ENCODE assay signal across 8 cellular contexts in the genomic region with DNA sequence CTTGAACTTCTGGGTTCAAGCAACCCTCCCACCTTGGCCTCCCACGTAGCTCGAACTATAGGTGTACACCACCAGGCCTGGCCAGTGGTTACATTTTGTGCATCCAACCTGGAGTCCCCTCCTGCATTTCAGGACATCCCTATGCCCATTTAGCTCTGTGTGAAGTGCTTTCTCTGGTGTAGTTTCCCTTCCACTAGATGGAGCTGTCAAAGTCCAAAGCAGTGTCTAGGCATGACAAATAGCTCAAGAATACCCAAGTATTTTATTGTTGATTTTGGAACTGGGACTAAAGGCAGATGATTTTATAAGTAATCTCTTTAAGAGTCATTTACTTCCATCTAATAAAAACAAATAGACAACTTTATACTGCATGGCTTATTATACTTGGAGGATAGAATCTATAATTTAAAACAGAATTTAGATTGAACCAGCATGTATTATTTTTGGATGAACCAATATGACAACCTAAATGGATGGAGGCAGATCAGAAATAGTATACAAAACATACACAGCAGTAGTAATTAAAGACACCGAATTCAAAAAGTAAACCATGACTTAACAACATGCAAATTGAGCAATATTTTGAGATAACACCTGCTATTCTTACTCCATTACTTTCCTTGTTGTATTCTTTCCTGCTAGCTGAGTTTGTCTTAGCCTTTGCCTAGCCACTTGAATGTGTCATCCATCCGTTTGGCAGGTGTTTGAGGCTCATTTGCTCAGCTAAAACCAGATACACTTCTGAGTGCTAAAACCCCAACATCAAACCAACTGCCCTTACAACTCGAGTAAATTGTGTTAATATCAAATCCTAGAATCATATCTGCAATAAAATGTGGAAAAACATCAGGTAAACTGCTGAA. TPM values are rescaled to one million over a fixed set of nuclear protein-coding genes. Genes with fewer than 3 reads are reported as not detected.
DNase-seq lines count a peak whose midpoint lies in the region; ATAC-seq, FAIRE-seq and TF ChIP-seq lines count a peak whose summit lies in the region.

No MANE protein-coding gene starts in this region.

- H3K4me1 ChIP-seq in OCI-LY7 (ENCODE audit: insufficient read depth, low read length, poor library complexity, severe bottlenecking) (peaks cover 15% of the 10 kb centered on the region), pancreas (no peaks in the 10 kb centered on the region), sigmoid colon (no peaks in the 10 kb centered on the region)

- BruUV-seq in OCI-LY7 (replicated peaks; lab: Mats Ljungman, UMichigan) = TSS peak; percentile 27

- peaks cover 79% of the 10 kb centered on the region for H3K36me3 ChIP-seq in OCI-LY7 (ENCODE audit: insufficient read depth, low read length)
- H3K36me3 ChIP-seq in pancreas = peaks cover 4 to 32% (median 9%) of the 10 kb centered on the region in 3 donors
- peaks cover 8 to 53% (median 27%) of the 10 kb centered on the region in 4 donors for H3K36me3 ChIP-seq in sigmoid colon

- intact Hi-C loops in OCI-LY7 (cut with micrococcal nuclease; ENCODE audit: unreplicated experiment) = loop anchor here (5.0 kb wide), 1 partner anchor 180 kb away; no protein-coding TSS in a partner anchor
- intact Hi-C loops in pancreas (cut with DNase I) = no loop called here
- intact Hi-C loops in lower leg skin (cut with DNase I; ENCODE audit: low total_unique reads) = no loop called here
- intact Hi-C loops in sigmoid colon (cut with DNase I) = no loop called here

- H4K20me1 ChIP-seq in OCI-LY7 (ENCODE audit: insufficient read depth, low read length) = no peaks in the 10 kb centered on the region

- WGBS in pancreas, 2 donors = 66 to 77% methylated on average over 5 of the region's 5 CpGs
- 84 to 88% methylated on average over 5 of the region's 5 CpGs for WGBS in lower leg skin, 2 donors
- WGBS in sigmoid colon, 2 donors = 47 to 74% methylated on average over 5 of the region's 5 CpGs

- no peak for FAIRE-seq in pancreas (lab: Jason Lieb, UNC)

- no peaks in the 10 kb centered on the region for H3K9me2 ChIP-seq in OCI-LY7 (ENCODE audit: insufficient read depth, low read length)

- no peaks in the 10 kb centered on the region for H3K9me3 ChIP-seq in OCI-LY7 (ENCODE audit: low read length)
- no peaks in the 10 kb centered on the region for H3K9me3 ChIP-seq in pancreas
- H3K9me3 ChIP-seq in sigmoid colon = no peaks in the 10 kb centered on the region

- H3K27me3 ChIP-seq in pancreas (no peaks in the 10 kb centered on the region), sigmoid colon (no peaks in the 10 kb centered on the region)

- DNase-seq in CD1c-positive myeloid dendritic cell (ENCODE audit: extremely low spot score) = peak; percentile 29
- DNase-seq in GM12865 (ENCODE audit: low read depth) = peak; percentile 65
- DNase-seq in OCI-LY7 (ENCODE audit: low spot score) = peak; percentile 67
- DNase-seq in dermis blood vessel endothelial cell = peak; percentile 75
- DNase-seq in pancreas = peak in 1 of 6 donors; percentile 8
- DNase-seq in lower leg skin (ENCODE audit: low spot score in 2 of 2) = no peak
- DNase-seq in sigmoid colon = no peak
- DNase-seq in substantia nigra (lab: John Stamatoyannopoulos, UW) = no peak

- peak; percentile 54 for TF ChIP-seq CTCF in GM12865 (IDR thresholded peaks at IDR 0.05; ENCODE audit: insufficient read depth, low read depth, low read length, missing control alignments)
- peak; percentile 90 for TF ChIP-seq CTCF in OCI-LY7 (conservative IDR thresholded peaks at IDR 0.05; ENCODE audit: low read length)
- no peak for TF ChIP-seq CTCF in pancreas (IDR thresholded peaks at IDR 0.05)
- no peak for TF ChIP-seq CTCF in lower leg skin (IDR thresholded peaks at IDR 0.05)
- TF ChIP-seq CTCF in sigmoid colon (IDR thresholded peaks at IDR 0.05) = peak in 2 of 4 experiments; percentile 13 to 18

- no peak for TF ChIP-seq EP300 in sigmoid colon (IDR thresholded peaks at IDR 0.05)

- H3K79me2 ChIP-seq in OCI-LY7 (ENCODE audit: insufficient read depth, low read depth, low read length) = no peaks in the 10 kb centered on the region

- ATAC-seq in pancreas = peak in 3 of 4 donors; percentile 69 to 73 (median 72)

- H3K27ac ChIP-seq in OCI-LY7 (ENCODE audit: low read depth, low read length, poor library complexity, severe bottlenecking) (peak overlapping the region; percentile 5), pancreas (no peak overlapping the region), sigmoid colon (no peak overlapping the region), substantia nigra (ENCODE audit: low read depth, low read length, poor library complexity, severe bottlenecking) (no peak overlapping the region)

- CTCF ChIA-PET in OCI-LY7 (lab: Charles Lee; ENCODE audit: unreplicated experiment) = interaction anchor here (0.8 to 1.2 kb wide), 2 partner anchors 15 to 25 kb away, joined by 3 to 4 read pairs; no protein-coding TSS in a partner anchor

- POLR2A ChIA-PET in OCI-LY7 (lab: Charles Lee) = interaction anchor here (0.6 to 1.1 kb wide), 7 partner anchors 16 to 1578 kb away, joined by 3 to 4 read pairs (median 3); no protein-coding TSS in a partner anchor

- no peak overlapping the region for H2AFZ ChIP-seq in OCI-LY7 (ENCODE audit: low read length)

- TF ChIP-seq POLR2A in lower leg skin (IDR thresholded peaks at IDR 0.05) = no peak
- TF ChIP-seq POLR2A in sigmoid colon (IDR thresholded peaks at IDR 0.05) = no peak

- no peak overlapping the region for H3K4me3 ChIP-seq in GM12865 (ENCODE audit: low read depth, low read length)
- no peak overlapping the region for H3K4me3 ChIP-seq in OCI-LY7 (ENCODE audit: low read depth, low read length, poor library complexity, severe bottlenecking)
- no peak overlapping the region for H3K4me3 ChIP-seq in pancreas
- no peak overlapping the region for H3K4me3 ChIP-seq in lower leg skin (ENCODE audit: low read depth, poor library complexity, severe bottlenecking)
- no peak overlapping the region for H3K4me3 ChIP-seq in sigmoid colon

- peak overlapping the region; percentile 3; the same call in 1 of the 2 replicates for H3K4me2 ChIP-seq in OCI-LY7 (ENCODE audit: low read length)

RNA-seq across cellular contexts. Expression of gene EIF4ENIF1, which starts 37.7 kb away (rescaled TPM):
- 12.5 and 18.1 TPM in 2 replicates for total RNA-seq in OCI-LY7 (2014; rRNA removed; shearing (Covaris generic))
- 40.3 and 46.0 TPM in 2 replicates for total RNA-seq in OCI-LY7 (2022)
- total RNA-seq in dermis blood vessel endothelial cell = 10.4 and 11.2 TPM in 2 replicates
- 10 to 100 TPM in 4 of 6 donors, 1 to 10 TPM in 2; 8.8 to 15.3 (median 10.7) TPM for total RNA-seq in pancreas
- polyA plus RNA-seq in pancreas = 1 to 10 TPM; 6.9 to 9.5 TPM
- 10 to 100 TPM; 14.7 to 20.8 (median 16.9) TPM for total RNA-seq in lower leg skin
- total RNA-seq in sigmoid colon = 10 to 100 TPM; 16.6 to 23.8 (median 22.2) TPM
- 10 to 100 TPM in 2 of 3 donors, 1 to 10 TPM in 1; 5.5 to 13.5 (median 12.0) TPM for polyA plus RNA-seq in sigmoid colon

RNA-seq across cellular contexts. Expression of gene SFI1, which starts 44.4 kb away (rescaled TPM):
- total RNA-seq in OCI-LY7 (2014; rRNA removed; shearing (Covaris generic)) = 72.6 and 73.3 TPM in 2 replicates
- total RNA-seq in OCI-LY7 (2022) = 132 and 145 TPM in 2 replicates
- 17.9 and 23.6 TPM in 2 replicates for total RNA-seq in dermis blood vessel endothelial cell
- 10 to 100 TPM; 10.8 to 26.0 (median 13.7) TPM for total RNA-seq in pancreas
- polyA plus RNA-seq in pancreas = 10 to 100 TPM; 58.9 to 60.3 TPM
- 10 to 100 TPM; 24.2 to 66.4 (median 32.2) TPM for total RNA-seq in lower leg skin
- 10 to 100 TPM; 15.3 to 38.0 (median 27.7) TPM for total RNA-seq in sigmoid colon
- polyA plus RNA-seq in sigmoid colon = 10 to 100 TPM in 2 of 3 donors, 1 to 10 TPM in 1; 6.5 to 40.9 (median 10.2) TPM

RNA-seq across cellular contexts. Expression of gene DRG1, which starts 52.5 kb away (rescaled TPM):
- 59.4 and 62.4 TPM in 2 replicates for total RNA-seq in OCI-LY7 (2014; rRNA removed; shearing (Covaris generic))
- total RNA-seq in OCI-LY7 (2022) (87.0 and 89.4 TPM in 2 replicates), dermis blood vessel endothelial cell (53.0 and 75.7 TPM in 2 replicates), pancreas (10 to 100 TPM; 26.4 to 35.3 (median 30.2) TPM), lower leg skin (10 to 100 TPM; 43.0 to 55.1 (median 48.7) TPM), sigmoid colon (10 to 100 TPM; 52.9 to 95.1 (median 71.9) TPM)
- polyA plus RNA-seq in pancreas (10 to 100 TPM; 32.8 to 38.7 TPM), sigmoid colon (10 to 100 TPM; 35.8 to 42.0 (median 41.4) TPM)

Comparison
In these comparisons a context has a peak if more than half of its experiments do, and no peak if none do; other contexts are left out.
1. DNase-seq: peak in CD1c-positive myeloid dendritic cell (single experiment), GM12865 (single experiment), OCI-LY7 (single experiment) and dermis blood vessel endothelial cell (single experiment); none in lower leg skin (0 of 2), sigmoid colon (single experiment) and substantia nigra (0 of 49).
2. CTCF ChIP-seq: peak in GM12865 (single experiment) and OCI-LY7 (single experiment); none in pancreas (0 of 4) and lower leg skin (0 of 3).